In the genomic region with DNA sequence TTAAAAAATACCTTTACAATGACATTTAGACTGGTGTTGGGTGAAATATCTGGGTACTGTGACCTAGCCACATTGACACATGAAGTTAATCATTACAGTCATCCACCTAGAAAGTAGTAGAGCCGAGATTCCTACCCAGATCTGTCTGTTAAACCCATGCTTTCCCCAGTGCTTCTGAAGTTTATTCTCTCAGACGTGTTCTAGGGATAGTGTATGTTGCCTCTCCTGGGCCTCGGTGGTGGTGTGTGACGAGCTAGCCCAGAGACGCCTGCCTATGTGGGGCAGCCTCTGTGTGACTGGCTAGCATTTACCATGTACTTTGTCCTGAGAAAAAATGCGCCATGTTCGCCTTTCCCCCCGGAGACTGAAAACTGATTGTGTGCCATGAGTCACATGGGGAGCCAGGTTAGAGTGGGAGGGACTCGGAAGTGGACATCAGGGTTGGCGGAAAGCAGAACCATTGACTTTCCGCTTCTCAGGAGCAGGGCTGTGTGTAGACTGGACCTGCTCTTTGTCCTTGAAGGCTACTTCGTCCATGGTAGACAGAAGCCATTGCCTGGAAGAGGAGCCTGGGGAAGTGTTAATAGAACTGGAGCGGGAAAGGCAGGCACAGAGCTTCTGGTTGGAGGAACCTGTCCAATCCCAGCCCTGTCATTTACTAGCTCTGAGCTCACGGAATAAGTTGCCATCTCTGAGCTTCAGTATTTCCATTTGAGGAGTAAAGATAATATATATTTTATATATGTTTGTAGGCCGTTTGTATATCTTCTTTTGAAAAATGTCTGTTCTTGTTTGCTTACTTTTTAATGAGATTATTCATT, we compare ENCODE assay signal across 30 cellular contexts.
"Had no signal": no experiment of that assay in that cellular context is flagged by ENCODE, and none has a peak within 500 bp of the region (broad histone marks: within the 10 kb centered on the region; RNA-seq: fewer than 3 reads in every experiment).

No MANE protein-coding gene starts in this region.

- H3K27me3 ChIP-seq: adrenal gland, ascending aorta, brain microvascular endothelial cell, esophagus muscularis mucosa, gastrocnemius medialis, left lung, neutrophil, pancreas, stomach, suprapubic skin, tibial nerve, uterus had no signal

- H3K27me3 Mint-ChIP-seq: activated naive CD8-positive, alpha-beta T cell; activated T-cell treated with anti-CD3 and anti-CD28 coated beads, Interleukin-2, amount 50 U/mL, for 24 hours; natural killer cell treated with Interleukin-12 subunit alpha and Interleukin-12 subunit beta and Interleukin-15 and Interleukin-18, amount 100 ng/mL, for 72 hours; stimulated activated memory B cell treated with anti-CD40 and anti-IgM and Interleukin-4, amounts not matched to agents 10 μg/mL and 1 μg/mL and 100 μg/mL, for 72 hours had no signal

- H3K36me3 Mint-ChIP-seq: mesothelial cell of epicardium; natural killer cell treated with Interleukin-12 subunit alpha and Interleukin-12 subunit beta and Interleukin-15 and Interleukin-18, amount 100 ng/mL, for 72 hours had no signal

- H3K4me3 Mint-ChIP-seq: activated naive CD8-positive, alpha-beta T cell; activated T-cell treated with anti-CD3 and anti-CD28 coated beads, Interleukin-2, amount 50 U/mL, for 24 hours; mesothelial cell of epicardium; natural killer cell treated with Interleukin-12 subunit alpha and Interleukin-12 subunit beta and Interleukin-15 and Interleukin-18, amount 100 ng/mL, for 72 hours; stimulated activated memory B cell treated with anti-CD40 and anti-IgM and Interleukin-4, amounts not matched to agents 10 μg/mL and 1 μg/mL and 100 μg/mL, for 72 hours had no signal

- FAIRE-seq: pancreas had no signal

- DNase-seq: activated CD4-positive, alpha-beta T cell treated with anti-CD3 and anti-CD28 coated beads, Interleukin-2, amount 50 U/mL, for 4 hours; activated CD8-positive, alpha-beta memory T cell treated with anti-CD3 and anti-CD28 coated beads for 24 hours; activated CD8-positive, alpha-beta memory T cell treated with anti-CD3 and anti-CD28 coated beads, Interleukin-2, amount 50 U/mL, for 4 hours; activated naive CD4-positive, alpha-beta T cell; activated T-cell treated with anti-CD3 and anti-CD28 coated beads, Interleukin-2, amount 50 U/mL, for 24 hours; adrenal gland; brain microvascular endothelial cell; caudate nucleus; dermis blood vessel endothelial cell; effector memory CD4-positive, alpha-beta T cell; gastrocnemius medialis; head of caudate nucleus; islet precursor cell; left lung; pancreas; stimulated activated CD4-positive, alpha-beta T cell treated with anti-CD3 and anti-CD28 coated beads, Interleukin-15, amount 100 ng/mL, for 24 hours; stomach; uterus had no signal

- H3K9me3 Mint-ChIP-seq: activated T-helper 2 cell treated with anti-CD3 and anti-CD28 coated beads, Interferon-gamma antibody, Interleukin-2, Interleukin-4, amounts not matched to agents 10 μg/mL and 5 μg/mL and 100 μg/mL, durations not matched to agents 14 hours and 24 hours and 36 hours; mesothelial cell of epicardium; natural killer cell treated with Interleukin-12 subunit alpha and Interleukin-12 subunit beta and Interleukin-15 and Interleukin-18, amount 100 ng/mL, for 72 hours; stimulated activated memory B cell treated with anti-CD40 and anti-IgM and Interleukin-4, amounts not matched to agents 10 μg/mL and 1 μg/mL and 100 μg/mL, for 72 hours had no signal

- H3K4me1 ChIP-seq: adrenal gland, ascending aorta, esophagus muscularis mucosa, gastrocnemius medialis, left lung, pancreas, stomach, suprapubic skin, tibial nerve, uterus had no signal

- H3K27ac ChIP-seq: adrenal gland, ascending aorta, brain microvascular endothelial cell, esophagus muscularis mucosa, gastrocnemius medialis, left lung, neutrophil, pancreas, stomach, suprapubic skin, tibial nerve, uterus had no signal

- ATAC-seq: gastrocnemius medialis; left lung; natural killer cell treated with Interleukin-12 subunit alpha and Interleukin-12 subunit beta and Interleukin-15 and Interleukin-18, amount 100 ng/mL, for 72 hours; sciatic nerve; stimulated activated memory B cell treated with anti-CD40 and anti-IgM and Interleukin-4, amounts not matched to agents 10 μg/mL and 1 μg/mL and 100 μg/mL, for 72 hours had no signal

- H3K9me3 ChIP-seq: adrenal gland, ascending aorta, esophagus muscularis mucosa, gastrocnemius medialis, neutrophil, pancreas, suprapubic skin, uterus had no signal

- H3K36me3 ChIP-seq: adrenal gland, ascending aorta, brain microvascular endothelial cell, gastrocnemius medialis, neutrophil, pancreas, uterus had no signal

- H3K27ac Mint-ChIP-seq: activated naive CD8-positive, alpha-beta T cell; activated T-cell treated with anti-CD3 and anti-CD28 coated beads, Interleukin-2, amount 50 U/mL, for 24 hours; activated T-helper 2 cell treated with anti-CD3 and anti-CD28 coated beads, Interferon-gamma antibody, Interleukin-2, Interleukin-4, amounts not matched to agents 10 μg/mL and 5 μg/mL and 100 μg/mL, durations not matched to agents 14 hours and 24 hours and 36 hours; mesothelial cell of epicardium; natural killer cell treated with Interleukin-12 subunit alpha and Interleukin-12 subunit beta and Interleukin-15 and Interleukin-18, amount 100 ng/mL, for 72 hours; stimulated activated memory B cell treated with anti-CD40 and anti-IgM and Interleukin-4, amounts not matched to agents 10 μg/mL and 1 μg/mL and 100 μg/mL, for 72 hours had no signal

- H3K4me3 ChIP-seq: adrenal gland, ascending aorta, esophagus muscularis mucosa, gastrocnemius medialis, left lung, pancreas, smooth muscle cell, stomach, suprapubic skin, tibial nerve, uterus had no signal

- H3K4me1 Mint-ChIP-seq: mesothelial cell of epicardium had no signal
